ENCODE assay signal across 21 cellular contexts in genomic region chr14:99878563-99878962, GRCh38.
DNase-seq lines count a peak whose midpoint lies in the region; ATAC-seq and TF ChIP-seq lines count a peak whose summit lies in the region.
"Had no signal": no experiment of that assay in that cellular context is flagged by ENCODE, and none has a peak within 500 bp of the region (broad histone marks: within the 10 kb centered on the region; RNA-seq: fewer than 3 reads in every experiment).

No MANE protein-coding gene starts in this region.

- TF ChIP-seq EP300 in transverse colon (IDR thresholded peaks at IDR 0.05; ENCODE audit: low read depth) = no peak

- H3K9me3 ChIP-seq in HEK293 (ENCODE audit: control insufficient read depth, insufficient read depth, low read depth, low read length) = no peaks in the 10 kb centered on the region
- H3K9me3 ChIP-seq in body of pancreas = no peaks in the 10 kb centered on the region
- H3K9me3 ChIP-seq in transverse colon = no peaks in the 10 kb centered on the region
- H3K9me3 ChIP-seq: BLaER1, SJSA1 had no signal

- H3K36me3 Mint-ChIP-seq in osteocyte (ENCODE audit: unreplicated experiment) = no peaks in the 10 kb centered on the region
- H3K36me3 Mint-ChIP-seq: CD4-positive, CD25-positive, alpha-beta regulatory T cell had no signal

- H3K27me3 Mint-ChIP-seq in osteocyte (ENCODE audit: unreplicated experiment) = no peaks in the 10 kb centered on the region

- WGBS in body of pancreas, 2 donors = 50 to 53% methylated on average over 6 of the region's 6 CpGs
- 65 to 80% methylated on average over 2 to 6 of the region's 6 CpGs for WGBS in transverse colon (ENCODE audit: low coverage in 1 of 2), 2 donors

- in situ Hi-C loops in transverse colon (cut with MboI; ENCODE audit: low pct_ligation_motif_present in 1 of 4, low pct_unique_long_range_greater_than_20kb in 1 of 4, low sequenced_read_pairs in 3 of 4) = loop anchor here in 1 of 4 donors (25.0 kb wide), 1 partner anchor 341 kb away; no protein-coding TSS in a partner anchor

- H3K4me3 Mint-ChIP-seq in osteocyte (ENCODE audit: unreplicated experiment) = no peak overlapping the region
- H3K4me3 Mint-ChIP-seq: CD4-positive, CD25-positive, alpha-beta regulatory T cell had no signal

- H3K27me3 ChIP-seq in body of pancreas = no peaks in the 10 kb centered on the region
- H3K27me3 ChIP-seq in transverse colon = peaks cover 4% of the 10 kb centered on the region
- H3K27me3 ChIP-seq: BLaER1, SJSA1 had no signal

- DNase-seq in body of pancreas (peak in 2 of 4 donors; percentile 9 to 35), osteocyte (ENCODE audit: extremely low spot score, unreplicated experiment) (no peak), transverse colon (no peak)
- no peak for DNase-seq in activated CD8-positive, alpha-beta memory T cell treated with anti-CD3 and anti-CD28 coated beads for 24 hours
- DNase-seq: CD4-positive, CD25-positive, alpha-beta regulatory T cell; KBM-7; NCI-H1105 treated with DMSO at 0.1 percent for 48 hours; NCI-H146; NCI-H2029; NCI-H446; NCI-H524 treated with DMSO at 0.1 percent for 48 hours; NCI-H82; NK-92 treated with Interleukin-12 subunit alpha and Interleukin-12 subunit beta, amount 100 ng/mL, for 24 hours; PC-9 had no signal

- H3K27ac ChIP-seq in HEK293 (ENCODE audit: extremely low read depth, low read depth, low read length) (no peak overlapping the region), body of pancreas (peak overlapping the region in 3 of 4 donors; percentile 1 to 58 (median 49)), transverse colon (peak overlapping the region in 3 of 4 donors; percentile 57 to 67 (median 67))
- H3K27ac ChIP-seq: BLaER1, PC-9 had no signal

- H3K36me3 ChIP-seq in HEK293 (ENCODE audit: control insufficient read depth in 2 of 2, insufficient read depth in 1 of 2, low read length in 2 of 2) (peaks cover 0 to 2% of the 10 kb centered on the region in 2 experiments; a peak in 1 of 3 replicates), body of pancreas (replicated peaks in 1 of 2; ENCODE audit: insufficient read depth in 1 of 2, low read depth in 2 of 2) (no peaks in the 10 kb centered on the region), transverse colon (no peaks in the 10 kb centered on the region)
- H3K36me3 ChIP-seq: BLaER1 had no signal

- intact Hi-C loops in body of pancreas (cut with DNase I) = no loop called here
- intact Hi-C loops in transverse colon (cut with DNase I; ENCODE audit: low total_unique reads) = loop anchor here (10.0 kb wide), 1 partner anchor 64 kb away; no protein-coding TSS in a partner anchor

- H3K4me1 Mint-ChIP-seq in osteocyte (ENCODE audit: unreplicated experiment) = peaks cover 54% of the 10 kb centered on the region
- H3K4me1 Mint-ChIP-seq: CD4-positive, CD25-positive, alpha-beta regulatory T cell had no signal

- ATAC-seq in body of pancreas = peak; percentile 62
- no peak for ATAC-seq in GM18868 (IDR thresholded peaks at IDR 0.05; ENCODE audit: unreplicated experiment)
- ATAC-seq in HG02852 (IDR thresholded peaks at IDR 0.05; ENCODE audit: unreplicated experiment) = no peak
- ATAC-seq: HCT116, Right ventricle myocardium inferior had no signal

- H3K4me3 ChIP-seq in HEK293 (ENCODE audit: low read depth, low read length) = no peak overlapping the region
- H3K4me3 ChIP-seq in body of pancreas = no peak overlapping the region
- H3K4me3 ChIP-seq in transverse colon = no peak overlapping the region
- H3K4me3 ChIP-seq: BLaER1, PC-9, SJSA1 had no signal

- peak overlapping the region; percentile 73 for H3K27ac Mint-ChIP-seq in osteocyte (ENCODE audit: unreplicated experiment)
- H3K27ac Mint-ChIP-seq: CD4-positive, CD25-positive, alpha-beta regulatory T cell had no signal

- TF ChIP-seq POLR2A in body of pancreas (IDR thresholded peaks at IDR 0.05) (no peak), transverse colon (IDR thresholded peaks at IDR 0.05) (no peak)

- no peak for TF ChIP-seq CTCF in HEK293 (tag by site-specific recombination; IDR thresholded peaks at IDR 0.05)
- no peak for TF ChIP-seq CTCF in body of pancreas (IDR thresholded peaks at IDR 0.05)
- no peak for TF ChIP-seq CTCF in osteocyte (IDR thresholded peaks at IDR 0.05)
- no peak for TF ChIP-seq CTCF in transverse colon (IDR thresholded peaks at IDR 0.05)

- CTCF ChIA-PET in HEK293 (lab: Yijun Ruan, JAX) = interaction anchor here (0.5 to 1.4 kb wide), 5 partner anchors 17 to 445 kb away, joined by 3 to 4 read pairs (median 3); no protein-coding TSS in a partner anchor

- POLR2A ChIA-PET in HEK293 (lab: Yijun Ruan, JAX) = no interaction called here

- H3K9me3 Mint-ChIP-seq in osteocyte (ENCODE audit: unreplicated experiment) = no peaks in the 10 kb centered on the region
- H3K9me3 Mint-ChIP-seq: CD4-positive, CD25-positive, alpha-beta regulatory T cell had no signal

- H3K4me1 ChIP-seq in HEK293 (ENCODE audit: control insufficient read depth, insufficient read depth, low read length) (peaks cover 31% of the 10 kb centered on the region), body of pancreas (peaks cover 25% of the 10 kb centered on the region), transverse colon (peaks cover 4 to 23% (median 11%) of the 10 kb centered on the region in 4 donors)

TF ChIP-seq in HEK293, 187 proteins besides CTCF, POLR2A, EP300 and RAD21 (continues in another document):
- peak; percentile 47 for TF ChIP-seq ZNF341 (tag by site-specific recombination; IDR thresholded peaks at IDR 0.05; ENCODE audit: low read depth)
- no peak for TF ChIP-seq ZNF354C (tag by site-specific recombination; IDR thresholded peaks at IDR 0.05; ENCODE audit: borderline replicate concordance, low read depth)
- no peak for TF ChIP-seq SP2 (tag by site-specific recombination; IDR thresholded peaks at IDR 0.05)
- TF ChIP-seq FEZF1 (tag by site-specific recombination; IDR thresholded peaks at IDR 0.05) = peak; percentile 78
- TF ChIP-seq HOXD13 (CRISPR knock-in tag; IDR thresholded peaks at IDR 0.05; ENCODE audit: borderline replicate concordance) = no peak
- no peak for TF ChIP-seq ZBTB49 (tag by site-specific recombination; IDR thresholded peaks at IDR 0.05; ENCODE audit: low read depth)
- TF ChIP-seq OSR2 (tag by site-specific recombination; IDR thresholded peaks at IDR 0.05) = peak; percentile 74
- no peak for TF ChIP-seq ZNF623 (tag by site-specific recombination; IDR thresholded peaks at IDR 0.05)
- TF ChIP-seq HIC1 (tag by site-specific recombination; IDR thresholded peaks at IDR 0.05) = no peak
- TF ChIP-seq ZNF561 (tag by site-specific recombination; IDR thresholded peaks at IDR 0.05; ENCODE audit: borderline replicate concordance) = no peak
- TF ChIP-seq ZNF292 (tag by site-specific recombination; IDR thresholded peaks at IDR 0.05; ENCODE audit: borderline replicate concordance, low read depth) = no peak
- TF ChIP-seq BCL11B (tag by site-specific recombination; IDR thresholded peaks at IDR 0.05; ENCODE audit: low read depth) = no peak
- TF ChIP-seq ZNF202 (tag by site-specific recombination; IDR thresholded peaks at IDR 0.05; ENCODE audit: borderline replicate concordance) = no peak
- no peak for TF ChIP-seq ZNF311 (tag by site-specific recombination; IDR thresholded peaks at IDR 0.05; ENCODE audit: borderline replicate concordance)
- no peak for TF ChIP-seq ELK4 (IDR thresholded peaks at IDR 0.05; ENCODE audit: borderline replicate concordance, low read depth, low read length)
- TF ChIP-seq TCF7L2 (IDR thresholded peaks at IDR 0.05; ENCODE audit: borderline replicate concordance, low read depth, low read length) = no peak
- TF ChIP-seq ZNF10 (tag by site-specific recombination; IDR thresholded peaks at IDR 0.05) = no peak
